Comparison of ENCODE assay signal across 24 cellular contexts in the genomic region with DNA sequence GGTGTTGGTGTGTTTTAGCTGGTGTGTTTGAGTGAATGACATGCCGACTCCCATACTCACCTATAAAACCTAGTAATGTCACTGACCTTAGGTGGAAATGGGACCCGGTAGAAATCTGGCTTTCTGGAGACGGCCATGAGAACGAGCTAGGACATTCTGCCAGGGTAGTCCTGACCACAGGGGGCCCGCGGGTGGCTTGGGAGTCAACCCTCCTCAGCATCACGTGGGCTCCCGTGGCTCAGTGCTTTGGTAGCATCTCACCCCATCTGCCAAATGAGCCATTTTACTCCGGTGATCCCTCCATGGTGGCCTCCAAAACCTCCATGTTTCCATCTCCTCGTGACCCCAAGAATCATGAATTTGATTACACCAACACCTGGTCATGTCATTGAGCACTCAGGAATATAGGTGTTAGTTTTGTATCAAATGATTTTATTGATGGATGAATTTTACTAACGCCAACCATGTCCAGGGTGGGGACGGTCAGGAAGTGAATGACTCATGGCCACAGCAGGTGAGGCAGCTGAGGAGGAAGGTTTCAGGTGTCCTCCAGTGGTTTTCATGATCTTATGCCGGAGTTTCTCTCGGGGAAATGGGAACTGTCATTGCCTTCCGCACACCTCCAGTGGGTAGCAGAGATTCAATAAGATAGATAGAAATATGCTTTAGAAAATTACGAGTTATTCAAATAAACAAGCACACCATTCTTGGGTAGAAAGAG.
"Had no signal": no experiment of that assay in that cellular context is flagged by ENCODE, and none has a peak within 500 bp of the region (broad histone marks: within the 10 kb centered on the region; RNA-seq: fewer than 3 reads in every experiment).

No MANE protein-coding gene starts in this region.

- H3K9ac ChIP-seq: KMS-11 had no signal

- H3K36me3 ChIP-seq: breast epithelium, SJSA1 had no signal

- H3K4me1 ChIP-seq: breast epithelium had no signal

- H3K27me3 ChIP-seq: SJSA1 had no signal

- ATAC-seq: activated T-cell treated with anti-CD3 and anti-CD28 coated beads, Interleukin-2, amount 50 U/mL, for 72 hours; SK-N-SH treated with all-trans-retinoic acid at 6 μM for 48 hours had no signal

- H3K4me3 ChIP-seq: breast epithelium, SJSA1 had no signal

- H3K4me2 ChIP-seq: KMS-11 had no signal

- H3K9me3 ChIP-seq: breast epithelium, SJSA1 had no signal

- H3K27ac ChIP-seq: breast epithelium, KMS-11, SJSA1 had no signal

- DNase-seq: activated B cell treated with CpG ODN at 0.5 μM for 24 hours; activated CD4-positive, alpha-beta memory T cell treated with anti-CD3 and anti-CD28 coated beads for 36 hours; activated CD4-positive, alpha-beta T cell treated with anti-CD3 and anti-CD28 coated beads for 1 hour; activated CD4-positive, alpha-beta T cell treated with anti-CD3 and anti-CD28 coated beads, Interleukin-2, amount 10 ng/mL, durations not matched to agents 7 days and 5 days; activated CD8-positive, alpha-beta memory T cell treated with anti-CD3 and anti-CD28 coated beads for 24 hours; activated naive CD4-positive, alpha-beta T cell; activated T-cell treated with anti-CD3 and anti-CD28 coated beads, Interleukin-2, amount 50 U/mL, for 72 hours; aorta; central memory CD4-positive, alpha-beta T cell; NCI-H1092; NCI-H1417; NCI-H1930; NCI-H2107; NCI-H2171 treated with DMSO at 0.1 percent for 48 hours; NCI-H226; NCI-H526 treated with DMSO at 0.1 percent for 48 hours; NCI-H82; OCI-M1; SHP77; SW 1271 had no signal
